ENCODE assay signal across 21 cellular contexts in the genomic region with DNA sequence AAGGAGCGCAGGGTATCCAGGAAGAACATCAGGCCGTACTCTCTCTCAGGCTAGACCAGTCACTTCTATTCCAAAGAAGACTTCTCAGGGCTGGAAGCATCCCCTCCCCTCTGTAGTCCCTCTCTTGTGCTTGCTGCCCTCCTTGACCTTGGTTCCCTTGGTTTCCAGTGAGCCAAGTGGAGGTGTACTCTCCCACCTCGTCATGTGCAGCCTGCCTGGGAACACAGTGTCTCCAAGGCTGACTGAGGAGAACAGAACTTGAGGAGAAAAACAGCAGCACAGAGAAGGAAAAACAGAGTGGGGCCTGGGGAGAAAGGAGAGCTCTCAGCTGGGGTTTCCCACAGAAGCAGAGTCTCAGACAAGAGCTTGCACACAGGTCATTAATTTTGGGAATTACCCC. TPM values are rescaled to one million over a fixed set of nuclear protein-coding genes. Genes with fewer than 3 reads are reported as not detected.
DNase-seq lines count a peak whose midpoint lies in the region; ATAC-seq lines count a peak whose summit lies in the region.
"Had no signal": no experiment of that assay in that cellular context is flagged by ENCODE, and none has a peak within 500 bp of the region (broad histone marks: within the 10 kb centered on the region; RNA-seq: fewer than 3 reads in every experiment).

No MANE protein-coding gene starts in this region.

- H3K9me3 Mint-ChIP-seq in T-helper 2 cell treated with Interferon-gamma antibody and Interleukin-4, amounts not matched to agents 5 μg/mL and 100 μg/mL, for 36 hours = peaks cover 8% of the 10 kb centered on the region
- H3K9me3 Mint-ChIP-seq in activated naive CD8-positive, alpha-beta T cell treated with anti-CD3 and anti-CD28 coated beads, Interleukin-2, amount 10 ng/mL, durations not matched to agents 7 days and 5 days = peaks cover 1% of the 10 kb centered on the region
- peaks cover 0 to 2% (median 0%) of the 10 kb centered on the region in 9 donors for H3K9me3 Mint-ChIP-seq in naive thymus-derived CD8-positive, alpha-beta T cell
- H3K9me3 Mint-ChIP-seq: nephron had no signal

- ATAC-seq in activated naive CD8-positive, alpha-beta T cell treated with anti-CD3 and anti-CD28 coated beads, Interleukin-2, amount 10 ng/mL, durations not matched to agents 7 days and 5 days (ENCODE audit: low read depth) = no peak
- no peak for ATAC-seq in naive thymus-derived CD8-positive, alpha-beta T cell
- ATAC-seq in HG03139 (IDR thresholded peaks at IDR 0.05; ENCODE audit: unreplicated experiment) = no peak

- H3K36me3 ChIP-seq in KOPT-K1 (ENCODE audit: insufficient read depth, low read length) = no peaks in the 10 kb centered on the region
- H3K36me3 ChIP-seq: breast epithelium, esophagus muscularis mucosa, upper lobe of left lung had no signal

- peak overlapping the region; percentile 98 for H3K27ac Mint-ChIP-seq in T-helper 2 cell treated with Interferon-gamma antibody and Interleukin-4, amounts not matched to agents 5 μg/mL and 100 μg/mL, for 36 hours
- peak overlapping the region; percentile 98 for H3K27ac Mint-ChIP-seq in activated naive CD8-positive, alpha-beta T cell treated with anti-CD3 and anti-CD28 coated beads, Interleukin-2, amount 10 ng/mL, durations not matched to agents 7 days and 5 days
- H3K27ac Mint-ChIP-seq in naive thymus-derived CD8-positive, alpha-beta T cell = peak overlapping the region; percentile 84 to 97 (median 92)
- H3K27ac Mint-ChIP-seq: nephron, progenitor cell of endocrine pancreas had no signal

- peaks cover 29% of the 10 kb centered on the region for H3K36me3 Mint-ChIP-seq in T-helper 2 cell treated with Interferon-gamma antibody and Interleukin-4, amounts not matched to agents 5 μg/mL and 100 μg/mL, for 36 hours (ENCODE audit: low read depth)
- peaks cover 24% of the 10 kb centered on the region for H3K36me3 Mint-ChIP-seq in activated naive CD8-positive, alpha-beta T cell treated with anti-CD3 and anti-CD28 coated beads, Interleukin-2, amount 10 ng/mL, durations not matched to agents 7 days and 5 days
- H3K36me3 Mint-ChIP-seq in naive thymus-derived CD8-positive, alpha-beta T cell = no peaks in the 10 kb centered on the region

- peak overlapping the region; percentile 94 for H3K27ac ChIP-seq in KOPT-K1 (ENCODE audit: low read depth, low read length, poor library complexity, severe bottlenecking)
- H3K27ac ChIP-seq: breast epithelium, dorsolateral prefrontal cortex, esophagus muscularis mucosa had no signal

- peaks cover 7% of the 10 kb centered on the region for H3K9me3 ChIP-seq in KOPT-K1 (ENCODE audit: insufficient read depth, low read length, poor library complexity, severe bottlenecking)
- H3K9me3 ChIP-seq: breast epithelium, esophagus muscularis mucosa, upper lobe of left lung had no signal

- H3K27me3 Mint-ChIP-seq in T-helper 2 cell treated with Interferon-gamma antibody and Interleukin-4, amounts not matched to agents 5 μg/mL and 100 μg/mL, for 36 hours (ENCODE audit: low read depth) = no peaks in the 10 kb centered on the region
- H3K27me3 Mint-ChIP-seq in activated naive CD8-positive, alpha-beta T cell treated with anti-CD3 and anti-CD28 coated beads, Interleukin-2, amount 10 ng/mL, durations not matched to agents 7 days and 5 days = no peaks in the 10 kb centered on the region
- no peaks in the 10 kb centered on the region for H3K27me3 Mint-ChIP-seq in naive thymus-derived CD8-positive, alpha-beta T cell
- H3K27me3 Mint-ChIP-seq: progenitor cell of endocrine pancreas had no signal

- peak overlapping the region; percentile 72 for H3K4me3 Mint-ChIP-seq in T-helper 2 cell treated with Interferon-gamma antibody and Interleukin-4, amounts not matched to agents 5 μg/mL and 100 μg/mL, for 36 hours
- H3K4me3 Mint-ChIP-seq in activated naive CD8-positive, alpha-beta T cell treated with anti-CD3 and anti-CD28 coated beads, Interleukin-2, amount 10 ng/mL, durations not matched to agents 7 days and 5 days = peak overlapping the region; percentile 81
- H3K4me3 Mint-ChIP-seq in naive thymus-derived CD8-positive, alpha-beta T cell = peak overlapping the region; percentile 42 to 83 (median 76)
- H3K4me3 Mint-ChIP-seq: nephron had no signal

- no peak for DNase-seq in T-helper 2 cell treated with Interferon-gamma antibody and Interleukin-4, amounts not matched to agents 5 μg/mL and 100 μg/mL, for 36 hours (ENCODE audit: low spot score)
- DNase-seq in T-helper 2 cell = no peak
- DNase-seq in activated naive CD8-positive, alpha-beta T cell treated with anti-CD3 and anti-CD28 coated beads, Interleukin-2, amount 10 ng/mL, durations not matched to agents 7 days and 5 days = no peak
- no peak for DNase-seq in naive thymus-derived CD8-positive, alpha-beta T cell
- DNase-seq in NCI-H1092 (lab: John Stamatoyannopoulos, UW) = no peak
- DNase-seq in NCI-H187 (lab: John Stamatoyannopoulos, UW) = no peak
- DNase-seq: C1 segment of cervical spinal cord, DMS79, dorsolateral prefrontal cortex, GM23248, MM.1S, NCI-H2029 treated with DMSO at 0.1 percent for 48 hours, NCI-H526 treated with DMSO at 0.1 percent for 48 hours, small intestine, upper lobe of left lung had no signal

- POLR2A ChIA-PET in activated naive CD8-positive, alpha-beta T cell treated with anti-CD3 and anti-CD28 coated beads, Interleukin-2, amount 10 ng/mL, durations not matched to agents 7 days and 5 days (lab: Charles Lee) = interaction anchor here (1.6 to 5.6 kb wide), 2 partner anchors 9 to 16 kb away, joined by 6 to 41 read pairs; a partner anchor contains a TSS
- POLR2A ChIA-PET in naive thymus-derived CD8-positive, alpha-beta T cell (lab: Charles Lee) = interaction anchor here (0.8 kb wide), 1 partner anchor 16 kb away, joined by 4 read pairs; no protein-coding TSS in a partner anchor

- H3K4me1 Mint-ChIP-seq in T-helper 2 cell treated with Interferon-gamma antibody and Interleukin-4, amounts not matched to agents 5 μg/mL and 100 μg/mL, for 36 hours (ENCODE audit: low read depth) = peaks cover 64% of the 10 kb centered on the region
- H3K4me1 Mint-ChIP-seq in activated naive CD8-positive, alpha-beta T cell treated with anti-CD3 and anti-CD28 coated beads, Interleukin-2, amount 10 ng/mL, durations not matched to agents 7 days and 5 days = peaks cover 62% of the 10 kb centered on the region
- peaks cover 35 to 79% (median 75%) of the 10 kb centered on the region in 4 donors for H3K4me1 Mint-ChIP-seq in naive thymus-derived CD8-positive, alpha-beta T cell

RNA-seq across cellular contexts. Expression of gene HAUS1, which starts 52.7 kb away (rescaled TPM):
- total RNA-seq in activated naive CD8-positive, alpha-beta T cell treated with anti-CD3 and anti-CD28 coated beads, Interleukin-2, amount 10 ng/mL, durations not matched to agents 7 days and 5 days = 10 to 100 TPM; 41.0 to 49.4 TPM
- 10 to 100 TPM; 19.8 to 20.7 TPM for total RNA-seq in naive thymus-derived CD8-positive, alpha-beta T cell
- 10 to 100 TPM; 35.1 to 48.4 (median 46.0) TPM for polyA plus RNA-seq in naive thymus-derived CD8-positive, alpha-beta T cell

RNA-seq across cellular contexts. Expression of gene ATP5F1A, which starts 58.7 kb away (rescaled TPM):
- total RNA-seq in activated naive CD8-positive, alpha-beta T cell treated with anti-CD3 and anti-CD28 coated beads, Interleukin-2, amount 10 ng/mL, durations not matched to agents 7 days and 5 days = 100 to 1,000 TPM; 284 to 285 TPM
- total RNA-seq in naive thymus-derived CD8-positive, alpha-beta T cell = 100 to 1,000 TPM; 277 to 284 TPM
- polyA plus RNA-seq in naive thymus-derived CD8-positive, alpha-beta T cell = 100 to 1,000 TPM; 496 to 502 (median 498) TPM
